Comparison of ENCODE assay signal across 20 cellular contexts in the genomic region with DNA sequence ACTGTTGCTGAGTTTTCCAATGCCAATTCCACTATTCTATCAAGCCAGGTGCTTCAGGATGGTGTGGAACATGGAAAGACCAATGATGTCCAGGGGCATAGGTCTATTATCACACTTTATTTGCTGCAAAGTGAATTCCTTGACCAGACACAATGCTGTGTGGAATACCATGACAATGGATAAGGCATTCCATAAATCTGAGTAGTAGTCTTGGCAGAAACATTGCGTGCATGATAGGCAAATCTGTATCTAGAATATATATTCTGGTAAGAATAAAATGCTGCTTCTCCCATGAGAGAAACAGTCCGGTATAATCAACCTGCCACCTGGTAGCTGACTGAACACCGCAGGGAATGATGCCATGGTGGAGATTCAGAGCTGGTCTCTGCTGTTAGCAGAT.
"Had no signal": no experiment of that assay in that cellular context is flagged by ENCODE, and none has a peak within 500 bp of the region (broad histone marks: within the 10 kb centered on the region; RNA-seq: fewer than 3 reads in every experiment).

No MANE protein-coding gene starts in this region.

- H3K4me1 ChIP-seq: esophagus squamous epithelium, heart left ventricle, spleen, testis, tibial nerve had no signal

- H3K27ac ChIP-seq: dorsolateral prefrontal cortex, esophagus squamous epithelium, heart left ventricle, neutrophil, spleen, testis, tibial nerve had no signal

- H3K4me3 ChIP-seq: dorsolateral prefrontal cortex, esophagus squamous epithelium, heart left ventricle, mucosa of descending colon, spleen, testis, tibial nerve had no signal

- H3K9me3 ChIP-seq: mucosa of descending colon, testis had no signal

- DNase-seq: cortex of kidney; dorsolateral prefrontal cortex; effector memory CD4-positive, alpha-beta T cell; esophagus squamous epithelium; heart left ventricle; hippocampal formation; kidney glomerular epithelial cell; mucosa of descending colon; naive thymus-derived CD8-positive, alpha-beta T cell; posterior cingulate gyrus; spleen; stimulated activated CD4-positive, alpha-beta T cell treated with anti-CD3 and anti-CD28 coated beads, Interleukin-15, amount 100 ng/mL, for 24 hours; stimulated activated CD4-positive, alpha-beta T cell treated with anti-CD3 and anti-CD28 coated beads, Interleukin-1b, Interleukin-23, amount 100 ng/mL, for 48 hours; stimulated activated CD4-positive, alpha-beta T cell treated with anti-CD3 and anti-CD28 coated beads, Interleukin-4, amount 100 ng/mL, for 24 hours; stimulated activated naive B cell treated with anti-CD40 and anti-IgM and Interleukin-4, amounts not matched to agents 10 μg/mL and 1 μg/mL and 100 μg/mL, for 72 hours; stimulated activated naive CD8-positive, alpha-beta T cell treated with anti-CD3 and anti-CD28 coated beads, Interleukin-15, amount 100 ng/mL, for 72 hours; testis had no signal

- ATAC-seq: heart left ventricle; mucosa of descending colon; naive thymus-derived CD8-positive, alpha-beta T cell; sciatic nerve; stimulated activated naive B cell treated with anti-CD40 and anti-IgM and Interleukin-4, amounts not matched to agents 10 μg/mL and 1 μg/mL and 100 μg/mL, for 72 hours; stimulated activated naive CD8-positive, alpha-beta T cell treated with anti-CD3 and anti-CD28 coated beads, Interleukin-15, amount 100 ng/mL, for 72 hours had no signal

- H3K27me3 ChIP-seq: esophagus squamous epithelium, heart left ventricle, neutrophil, spleen, testis, tibial nerve had no signal

- H3K36me3 ChIP-seq: esophagus squamous epithelium, heart left ventricle, neutrophil, spleen, tibial nerve had no signal
